ENCODE assay signal across 1 cellular context in the genomic region with DNA sequence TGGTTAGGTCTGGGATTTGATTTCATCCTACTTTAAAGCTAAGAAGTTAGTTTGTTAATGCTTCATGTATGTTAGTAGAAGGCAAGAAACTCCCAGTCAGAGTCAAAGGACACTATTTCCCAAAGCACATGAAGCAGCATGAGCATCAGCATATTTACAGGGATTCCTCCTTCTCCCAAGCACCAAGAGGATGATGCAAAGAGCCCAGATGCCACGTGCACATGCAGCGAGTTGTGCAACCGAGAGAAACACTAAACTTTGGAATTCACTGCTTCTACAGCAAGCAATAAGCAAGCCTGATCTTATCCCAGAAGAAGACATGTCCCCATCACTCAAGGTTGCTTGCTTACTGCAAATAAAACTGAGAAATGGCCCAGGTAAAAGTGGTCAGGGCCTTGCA.
TF ChIP-seq lines count a peak whose summit lies in the region.

No MANE protein-coding gene starts in this region.

TF ChIP-seq in H1, 55 proteins besides CTCF, POLR2A, EP300 and RAD21:
- TF ChIP-seq HDAC2 (IDR thresholded peaks at IDR 0.05; ENCODE audit: borderline replicate concordance in 1 of 2, low read depth in 2 of 2, low read length in 2 of 2) (no peak), KDM4A (IDR thresholded peaks at IDR 0.05; ENCODE audit: low read depth, low read length, severe bottlenecking) (no peak), TBP (IDR thresholded peaks at IDR 0.05; ENCODE audit: low read depth, low read length) (no peak), BCL11A (IDR thresholded peaks at IDR 0.05; ENCODE audit: low read depth in 2 of 2, low read length in 2 of 2) (no peak), TAF1 (IDR thresholded peaks at IDR 0.05; ENCODE audit: low read depth, low read length) (no peak), SP4 (IDR thresholded peaks at IDR 0.05; ENCODE audit: low read length) (no peak), ASH2L (IDR thresholded peaks at IDR 0.05; ENCODE audit: low read length) (no peak), SP2 (IDR thresholded peaks at IDR 0.05; ENCODE audit: low read length) (no peak), TCF12 (IDR thresholded peaks at IDR 0.05; ENCODE audit: low read depth, low read length) (no peak), TEAD4 (IDR thresholded peaks at IDR 0.05; ENCODE audit: low read depth, low read length) (no peak), JUND (IDR thresholded peaks at IDR 0.05; ENCODE audit: low read length) (no peak), NANOG (IDR thresholded peaks at IDR 0.05; ENCODE audit: insufficient read depth, low read depth, low read length, poor library complexity, severe bottlenecking) (no peak), SRF (IDR thresholded peaks at IDR 0.05; ENCODE audit: low read depth, low read length) (no peak), CEBPB (IDR thresholded peaks at IDR 0.05; ENCODE audit: low read depth, low read length) (no peak)
- TF ChIP-seq, protein P1, sequence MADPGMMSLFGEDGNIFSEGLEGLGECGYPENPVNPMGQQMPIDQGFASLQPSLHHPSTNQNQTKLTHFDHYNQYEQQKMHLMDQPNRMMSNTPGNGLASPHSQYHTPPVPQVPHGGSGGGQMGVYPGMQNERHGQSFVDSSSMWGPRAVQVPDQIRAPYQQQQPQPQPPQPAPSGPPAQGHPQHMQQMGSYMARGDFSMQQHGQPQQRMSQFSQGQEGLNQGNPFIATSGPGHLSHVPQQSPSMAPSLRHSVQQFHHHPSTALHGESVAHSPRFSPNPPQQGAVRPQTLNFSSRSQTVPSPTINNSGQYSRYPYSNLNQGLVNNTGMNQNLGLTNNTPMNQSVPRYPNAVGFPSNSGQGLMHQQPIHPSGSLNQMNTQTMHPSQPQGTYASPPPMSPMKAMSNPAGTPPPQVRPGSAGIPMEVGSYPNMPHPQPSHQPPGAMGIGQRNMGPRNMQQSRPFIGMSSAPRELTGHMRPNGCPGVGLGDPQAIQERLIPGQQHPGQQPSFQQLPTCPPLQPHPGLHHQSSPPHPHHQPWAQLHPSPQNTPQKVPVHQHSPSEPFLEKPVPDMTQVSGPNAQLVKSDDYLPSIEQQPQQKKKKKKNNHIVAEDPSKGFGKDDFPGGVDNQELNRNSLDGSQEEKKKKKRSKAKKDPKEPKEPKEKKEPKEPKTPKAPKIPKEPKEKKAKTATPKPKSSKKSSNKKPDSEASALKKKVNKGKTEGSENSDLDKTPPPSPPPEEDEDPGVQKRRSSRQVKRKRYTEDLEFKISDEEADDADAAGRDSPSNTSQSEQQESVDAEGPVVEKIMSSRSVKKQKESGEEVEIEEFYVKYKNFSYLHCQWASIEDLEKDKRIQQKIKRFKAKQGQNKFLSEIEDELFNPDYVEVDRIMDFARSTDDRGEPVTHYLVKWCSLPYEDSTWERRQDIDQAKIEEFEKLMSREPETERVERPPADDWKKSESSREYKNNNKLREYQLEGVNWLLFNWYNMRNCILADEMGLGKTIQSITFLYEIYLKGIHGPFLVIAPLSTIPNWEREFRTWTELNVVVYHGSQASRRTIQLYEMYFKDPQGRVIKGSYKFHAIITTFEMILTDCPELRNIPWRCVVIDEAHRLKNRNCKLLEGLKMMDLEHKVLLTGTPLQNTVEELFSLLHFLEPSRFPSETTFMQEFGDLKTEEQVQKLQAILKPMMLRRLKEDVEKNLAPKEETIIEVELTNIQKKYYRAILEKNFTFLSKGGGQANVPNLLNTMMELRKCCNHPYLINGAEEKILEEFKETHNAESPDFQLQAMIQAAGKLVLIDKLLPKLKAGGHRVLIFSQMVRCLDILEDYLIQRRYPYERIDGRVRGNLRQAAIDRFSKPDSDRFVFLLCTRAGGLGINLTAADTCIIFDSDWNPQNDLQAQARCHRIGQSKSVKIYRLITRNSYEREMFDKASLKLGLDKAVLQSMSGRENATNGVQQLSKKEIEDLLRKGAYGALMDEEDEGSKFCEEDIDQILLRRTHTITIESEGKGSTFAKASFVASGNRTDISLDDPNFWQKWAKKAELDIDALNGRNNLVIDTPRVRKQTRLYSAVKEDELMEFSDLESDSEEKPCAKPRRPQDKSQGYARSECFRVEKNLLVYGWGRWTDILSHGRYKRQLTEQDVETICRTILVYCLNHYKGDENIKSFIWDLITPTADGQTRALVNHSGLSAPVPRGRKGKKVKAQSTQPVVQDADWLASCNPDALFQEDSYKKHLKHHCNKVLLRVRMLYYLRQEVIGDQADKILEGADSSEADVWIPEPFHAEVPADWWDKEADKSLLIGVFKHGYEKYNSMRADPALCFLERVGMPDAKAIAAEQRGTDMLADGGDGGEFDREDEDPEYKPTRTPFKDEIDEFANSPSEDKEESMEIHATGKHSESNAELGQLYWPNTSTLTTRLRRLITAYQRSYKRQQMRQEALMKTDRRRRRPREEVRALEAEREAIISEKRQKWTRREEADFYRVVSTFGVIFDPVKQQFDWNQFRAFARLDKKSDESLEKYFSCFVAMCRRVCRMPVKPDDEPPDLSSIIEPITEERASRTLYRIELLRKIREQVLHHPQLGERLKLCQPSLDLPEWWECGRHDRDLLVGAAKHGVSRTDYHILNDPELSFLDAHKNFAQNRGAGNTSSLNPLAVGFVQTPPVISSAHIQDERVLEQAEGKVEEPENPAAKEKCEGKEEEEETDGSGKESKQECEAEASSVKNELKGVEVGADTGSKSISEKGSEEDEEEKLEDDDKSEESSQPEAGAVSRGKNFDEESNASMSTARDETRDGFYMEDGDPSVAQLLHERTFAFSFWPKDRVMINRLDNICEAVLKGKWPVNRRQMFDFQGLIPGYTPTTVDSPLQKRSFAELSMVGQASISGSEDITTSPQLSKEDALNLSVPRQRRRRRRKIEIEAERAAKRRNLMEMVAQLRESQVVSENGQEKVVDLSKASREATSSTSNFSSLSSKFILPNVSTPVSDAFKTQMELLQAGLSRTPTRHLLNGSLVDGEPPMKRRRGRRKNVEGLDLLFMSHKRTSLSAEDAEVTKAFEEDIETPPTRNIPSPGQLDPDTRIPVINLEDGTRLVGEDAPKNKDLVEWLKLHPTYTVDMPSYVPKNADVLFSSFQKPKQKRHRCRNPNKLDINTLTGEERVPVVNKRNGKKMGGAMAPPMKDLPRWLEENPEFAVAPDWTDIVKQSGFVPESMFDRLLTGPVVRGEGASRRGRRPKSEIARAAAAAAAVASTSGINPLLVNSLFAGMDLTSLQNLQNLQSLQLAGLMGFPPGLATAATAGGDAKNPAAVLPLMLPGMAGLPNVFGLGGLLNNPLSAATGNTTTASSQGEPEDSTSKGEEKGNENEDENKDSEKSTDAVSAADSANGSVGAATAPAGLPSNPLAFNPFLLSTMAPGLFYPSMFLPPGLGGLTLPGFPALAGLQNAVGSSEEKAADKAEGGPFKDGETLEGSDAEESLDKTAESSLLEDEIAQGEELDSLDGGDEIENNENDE (IDR thresholded peaks at IDR 0.05; ENCODE audit: insufficient replicate concordance, low read length): no peak
